7 cellular contexts compared by ENCODE assay signal in the genomic region with DNA sequence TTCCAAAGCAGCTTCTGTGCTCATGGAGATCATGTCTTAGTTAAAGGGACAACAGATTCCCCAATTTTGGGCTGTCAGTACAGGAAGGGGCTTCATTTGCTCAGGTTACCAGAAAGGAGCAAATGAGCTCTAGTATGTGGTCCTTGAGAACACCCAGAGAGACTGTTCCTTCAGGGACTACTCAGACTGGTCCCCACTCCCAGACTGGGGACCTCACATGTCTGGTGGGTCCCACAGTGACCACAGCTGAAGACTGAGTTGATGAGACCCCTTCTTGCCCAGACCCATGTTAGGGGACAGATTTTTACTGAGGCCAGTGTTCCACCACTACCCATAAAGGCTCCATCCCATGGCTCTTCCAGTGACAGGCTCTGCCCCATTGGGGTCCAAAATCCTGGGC.
"Had no signal": no experiment of that assay in that cellular context is flagged by ENCODE, and none has a peak within 500 bp of the region (broad histone marks: within the 10 kb centered on the region; RNA-seq: fewer than 3 reads in every experiment).

No MANE protein-coding gene starts in this region.

- H3K27ac ChIP-seq: HL-60 had no signal

- ATAC-seq: HepG2, K562 had no signal

- DNase-seq: IMR-90, KBM-7, KG1 had no signal

- H3K4me3 ChIP-seq: K562 had no signal

- FAIRE-seq: HepG2, HTR-8/SVneo, K562 had no signal
